In the genomic region with DNA sequence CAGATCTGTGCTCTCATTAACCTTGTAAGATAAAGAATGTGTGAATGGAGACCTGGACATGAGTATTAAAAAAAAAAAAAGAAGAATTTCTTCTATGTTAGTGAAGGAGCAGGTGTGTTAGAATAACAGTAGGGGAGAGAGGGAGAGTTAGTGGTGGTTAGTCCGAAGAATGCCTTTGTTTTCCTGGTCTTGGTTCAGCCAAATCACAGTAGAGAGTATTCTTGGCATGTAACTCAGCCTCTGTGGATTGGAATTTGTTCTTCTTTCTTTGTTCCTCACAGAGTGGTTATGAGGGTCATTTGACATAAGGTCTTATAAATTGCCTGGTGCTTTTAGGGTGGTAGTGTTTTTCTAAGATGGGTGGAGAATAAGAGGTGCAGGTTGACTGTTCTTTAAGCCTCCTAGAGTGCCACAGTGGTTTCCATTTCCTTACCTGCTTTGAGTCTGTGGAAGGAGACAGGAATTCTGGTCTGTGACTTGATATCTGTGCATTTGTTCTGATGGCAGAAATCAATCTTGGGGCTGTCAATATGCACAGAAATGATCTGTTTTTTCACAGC, we compare ENCODE assay signal across 18 cellular contexts. TPM values are rescaled to one million over a fixed set of nuclear protein-coding genes. Genes with fewer than 3 reads are reported as not detected.
DNase-seq lines count a peak whose midpoint lies in the region; ATAC-seq and TF ChIP-seq lines count a peak whose summit lies in the region.
"Had no signal": no experiment of that assay in that cellular context is flagged by ENCODE, and none has a peak within 500 bp of the region (broad histone marks: within the 10 kb centered on the region; RNA-seq: fewer than 3 reads in every experiment).

No MANE protein-coding gene starts in this region.

- no peak for ATAC-seq in T-helper 17 cell
- ATAC-seq in lower lobe of right lung = no peak
- ATAC-seq in thoracic aorta (ENCODE audit: insufficient number of reproducible peaks, low FRiP score, low read depth) = no peak
- ATAC-seq: foreskin keratinocyte, Panc1 had no signal

- intact Hi-C loops in lower lobe of right lung (cut with DNase I) = no loop called here

- H3K36me3 Mint-ChIP-seq in T-helper 17 cell (ENCODE audit: low read depth) = peaks cover 8% of the 10 kb centered on the region
- H3K36me3 Mint-ChIP-seq in chondrocyte (ENCODE audit: low read depth) = no peaks in the 10 kb centered on the region

- H3K27me3 ChIP-seq in lower lobe of right lung (ENCODE audit: low read depth) = no peaks in the 10 kb centered on the region
- H3K27me3 ChIP-seq in thoracic aorta (replicated peaks; ENCODE audit: insufficient read depth) = no peaks in the 10 kb centered on the region
- H3K27me3 ChIP-seq: BLaER1 treated with 17β-estradiol and CSF1 and Interleukin-3, amounts not matched to agents 10 nM and 100 nM; foreskin keratinocyte had no signal

- H3K27me3 Mint-ChIP-seq in T-helper 17 cell (no peaks in the 10 kb centered on the region), chondrocyte (ENCODE audit: low read depth) (no peaks in the 10 kb centered on the region)
- H3K27me3 Mint-ChIP-seq: activated naive CD8-positive, alpha-beta T cell treated with anti-CD3 and anti-CD28 coated beads, Interleukin-2, amount 10 ng/mL, durations not matched to agents 7 days and 5 days had no signal

- no peak overlapping the region for H3K4me3 Mint-ChIP-seq in T-helper 17 cell
- H3K4me3 Mint-ChIP-seq in chondrocyte (ENCODE audit: unreplicated experiment) = no peak overlapping the region
- H3K4me3 Mint-ChIP-seq: activated naive CD8-positive, alpha-beta T cell treated with anti-CD3 and anti-CD28 coated beads, Interleukin-2, amount 10 ng/mL, durations not matched to agents 7 days and 5 days had no signal

- H3K27ac ChIP-seq in lower lobe of right lung (peak overlapping the region; percentile 12), thoracic aorta (peak overlapping the region; percentile 21 to 23)
- H3K27ac ChIP-seq: BLaER1 treated with 17β-estradiol and CSF1 and Interleukin-3, amounts not matched to agents 10 nM and 100 nM; foreskin keratinocyte had no signal

- H3K4me1 Mint-ChIP-seq in T-helper 17 cell (peaks cover 29% of the 10 kb centered on the region), chondrocyte (ENCODE audit: low read depth) (peaks cover 78% of the 10 kb centered on the region)

- no peaks in the 10 kb centered on the region for H3K9me3 Mint-ChIP-seq in chondrocyte (ENCODE audit: low read depth)
- H3K9me3 Mint-ChIP-seq: activated naive CD8-positive, alpha-beta T cell treated with anti-CD3 and anti-CD28 coated beads, Interleukin-2, amount 10 ng/mL, durations not matched to agents 7 days and 5 days had no signal

- TF ChIP-seq CTCF in chondrocyte (IDR thresholded peaks at IDR 0.05) = no peak
- TF ChIP-seq CTCF in lower lobe of right lung (IDR thresholded peaks at IDR 0.05) = no peak
- no peak for TF ChIP-seq CTCF in thoracic aorta (IDR thresholded peaks at IDR 0.05)

- no peak for DNase-seq in T-helper 17 cell
- DNase-seq in chondrocyte (ENCODE audit: low spot score) = no peak
- no peak for DNase-seq in lower lobe of right lung
- no peak for DNase-seq in thoracic aorta (ENCODE audit: low spot score)
- DNase-seq in COR-L47 (lab: John Stamatoyannopoulos, UW) = no peak
- no peak for DNase-seq in NCI-H524 (lab: John Stamatoyannopoulos, UW)
- no peak for DNase-seq in HPDE6-E6E7 (ENCODE audit: extremely low spot score)
- DNase-seq: activated CD4-positive, CD25-positive, alpha-beta regulatory T cell treated with anti-CD3 and anti-CD28 coated beads, Interleukin-2, amount 50 U/mL, for 72 hours; activated naive CD8-positive, alpha-beta T cell treated with anti-CD3 and anti-CD28 coated beads, Interleukin-2, amount 10 ng/mL, durations not matched to agents 7 days and 5 days; foreskin keratinocyte; H7; Karpas-422; NCI-H1694; NCI-H526; stimulated activated CD4-positive, alpha-beta T cell treated with anti-CD3 and anti-CD28 coated beads, Interleukin-15, amount 100 ng/mL, for 24 hours; substantia nigra had no signal

- peaks cover 46% of the 10 kb centered on the region for H3K4me1 ChIP-seq in lower lobe of right lung
- H3K4me1 ChIP-seq in thoracic aorta (ENCODE audit: control insufficient read depth in 1 of 2, low read depth in 2 of 2) = peaks cover 29 to 60% of the 10 kb centered on the region in 2 donors

- H3K27ac Mint-ChIP-seq in T-helper 17 cell = peak overlapping the region; percentile 62
- peak overlapping the region; percentile 30 for H3K27ac Mint-ChIP-seq in chondrocyte (ENCODE audit: unreplicated experiment)
- H3K27ac Mint-ChIP-seq: activated naive CD8-positive, alpha-beta T cell treated with anti-CD3 and anti-CD28 coated beads, Interleukin-2, amount 10 ng/mL, durations not matched to agents 7 days and 5 days had no signal

- H3K4me3 ChIP-seq in lower lobe of right lung = no peak overlapping the region
- no peak overlapping the region for H3K4me3 ChIP-seq in thoracic aorta
- H3K4me3 ChIP-seq: BLaER1 treated with 17β-estradiol and CSF1 and Interleukin-3, amounts not matched to agents 10 nM and 100 nM had no signal

- H3K36me3 ChIP-seq in lower lobe of right lung (peaks cover 7% of the 10 kb centered on the region), thoracic aorta (no peaks in the 10 kb centered on the region)

- H3K9me3 ChIP-seq in T-helper 17 cell (ENCODE audit: control insufficient read depth, low read length, poor library complexity, severe bottlenecking) (no peaks in the 10 kb centered on the region), lower lobe of right lung (no peaks in the 10 kb centered on the region), thoracic aorta (no peaks in the 10 kb centered on the region)

RNA-seq across cellular contexts. Expression of gene NUP93, which starts 17.6 kb away (rescaled TPM):
- total RNA-seq in T-helper 17 cell (10 to 100 TPM; 59.0 to 59.1 TPM), chondrocyte (48.6 to 86.9 TPM (median 50.0 TPM) in 3 replicates), lower lobe of right lung (49.4 TPM), thoracic aorta (10 to 100 TPM; 25.7 to 38.7 TPM)
